18 cellular contexts compared by ENCODE assay signal in genomic region chr2:143524001-143524608, GRCh38.
DNase-seq lines count a peak whose midpoint lies in the region; ATAC-seq and TF ChIP-seq lines count a peak whose summit lies in the region.
"Had no signal": no experiment of that assay in that cellular context is flagged by ENCODE, and none has a peak within 500 bp of the region (broad histone marks: within the 10 kb centered on the region; RNA-seq: fewer than 3 reads in every experiment).

No MANE protein-coding gene starts in this region.

- no peaks in the 10 kb centered on the region for H3K9me3 ChIP-seq in CD4-positive, alpha-beta T cell (ENCODE audit: control insufficient read depth, low read length)
- H3K9me3 ChIP-seq in SK-N-SH (no peaks in the 10 kb centered on the region), parathyroid adenoma (ENCODE audit: control insufficient read depth, low read length) (no peaks in the 10 kb centered on the region)
- H3K9me3 ChIP-seq: Peyer's patch, prostate gland had no signal

- H2AFZ ChIP-seq in SK-N-SH (ENCODE audit: low read depth), result peak overlapping the region; percentile 23; the same call in 1 of the 2 replicates
- H2AFZ ChIP-seq in parathyroid adenoma, result peak overlapping the region; percentile 6

- TF ChIP-seq CTCF in CD4-positive, alpha-beta T cell (IDR thresholded peaks at IDR 0.05), result no peak
- TF ChIP-seq CTCF in SK-N-SH (IDR thresholded peaks at IDR 0.05) (no peak), parathyroid adenoma (IDR thresholded peaks at IDR 0.05) (no peak)

- H4K20me1 ChIP-seq in SK-N-SH (ENCODE audit: insufficient read depth), result no peaks in the 10 kb centered on the region

- H3K4me3 Mint-ChIP-seq in CD4-positive, alpha-beta T cell, result no peak overlapping the region
- H3K4me3 Mint-ChIP-seq: activated naive CD4-positive, alpha-beta T cell treated with anti-CD3 and anti-CD28 coated beads, Interleukin-2, amount 10 ng/mL, durations not matched to agents 7 days and 5 days; memory B cell; T-helper 2 cell treated with Interferon-gamma antibody and Interleukin-4, amounts not matched to agents 5 μg/mL and 100 μg/mL, for 36 hours had no signal

- H3K27me3 ChIP-seq in CD4-positive, alpha-beta T cell (ENCODE audit: control insufficient read depth, insufficient read depth, low read length), result no peaks in the 10 kb centered on the region
- H3K27me3 ChIP-seq in SK-N-SH (ENCODE audit: insufficient read depth) (no peaks in the 10 kb centered on the region), parathyroid adenoma (ENCODE audit: control insufficient read depth, insufficient read depth, low read length) (no peaks in the 10 kb centered on the region)
- H3K27me3 ChIP-seq: Peyer's patch had no signal

- 59% methylated on average over 3 of the region's 3 CpGs for WGBS in SK-N-SH (ENCODE audit: low lambda C conversion rate)

- no peaks in the 10 kb centered on the region for H3K9me3 Mint-ChIP-seq in CD4-positive, alpha-beta T cell
- H3K9me3 Mint-ChIP-seq: activated naive CD4-positive, alpha-beta T cell treated with anti-CD3 and anti-CD28 coated beads, Interleukin-2, amount 10 ng/mL, durations not matched to agents 7 days and 5 days; CD4-positive, CD25-positive, alpha-beta regulatory T cell; memory B cell; T-helper 2 cell treated with Interferon-gamma antibody and Interleukin-4, amounts not matched to agents 5 μg/mL and 100 μg/mL, for 36 hours had no signal

- peak overlapping the region; percentile 72 for H3K27ac Mint-ChIP-seq in CD4-positive, alpha-beta T cell
- H3K27ac Mint-ChIP-seq: memory B cell; T-helper 2 cell treated with Interferon-gamma antibody and Interleukin-4, amounts not matched to agents 5 μg/mL and 100 μg/mL, for 36 hours had no signal

- peaks cover 84% of the 10 kb centered on the region for H3K4me1 Mint-ChIP-seq in CD4-positive, alpha-beta T cell (ENCODE audit: low read depth)

- H3K27me3 Mint-ChIP-seq in CD4-positive, alpha-beta T cell, result no peaks in the 10 kb centered on the region
- H3K27me3 Mint-ChIP-seq: activated naive CD4-positive, alpha-beta T cell treated with anti-CD3 and anti-CD28 coated beads, Interleukin-2, amount 10 ng/mL, durations not matched to agents 7 days and 5 days; CD4-positive, CD25-positive, alpha-beta regulatory T cell; memory B cell had no signal

- no peak for ATAC-seq in CD4-positive, alpha-beta T cell (ENCODE audit: poor library complexity)
- ATAC-seq in GM21381 (IDR thresholded peaks at IDR 0.05; ENCODE audit: unreplicated experiment) (no peak), GM18502 (IDR thresholded peaks at IDR 0.05; ENCODE audit: poor library complexity, unreplicated experiment) (no peak)

- DNase-seq in CD4-positive, alpha-beta T cell, result no peak
- no peak for DNase-seq in SK-N-SH
- DNase-seq in fibroblast of peridontal ligament (ENCODE audit: extremely low read depth), result peak; percentile 83
- no peak for DNase-seq in NCI-H2227 treated with DMSO at 0.1 percent for 48 hours (lab: John Stamatoyannopoulos, UW)
- no peak for DNase-seq in NCI-H1105 treated with DMSO at 0.1 percent for 48 hours (lab: John Stamatoyannopoulos, UW)
- DNase-seq: activated naive CD4-positive, alpha-beta T cell treated with anti-CD3 and anti-CD28 coated beads, Interleukin-2, amount 10 ng/mL, durations not matched to agents 7 days and 5 days; CD4-positive, CD25-positive, alpha-beta regulatory T cell; NCI-H226; Peyer's patch; stimulated activated CD4-positive, alpha-beta T cell treated with anti-CD3 and anti-CD28 coated beads, Interleukin-4, amount 100 ng/mL, for 24 hours; stimulated activated naive CD4-positive, alpha-beta T cell treated with Interleukin-2 at 50 U/mL for 16 hours had no signal

- H3K27ac ChIP-seq in CD4-positive, alpha-beta T cell (ENCODE audit: low read depth, low read length), result no peak overlapping the region
- no peak overlapping the region for H3K27ac ChIP-seq in SK-N-SH (ENCODE audit: low read depth in 2 of 2, low read length in 1 of 2)
- H3K27ac ChIP-seq in parathyroid adenoma, result no peak overlapping the region
- H3K27ac ChIP-seq: HL-60, prostate gland had no signal

- H3F3A ChIP-seq in SK-N-SH (replicated peaks; ENCODE audit: insufficient read depth), result no peaks in the 10 kb centered on the region

- no peak for TF ChIP-seq RAD21 in SK-N-SH (IDR thresholded peaks at IDR 0.05; ENCODE audit: low read length)

- no peaks in the 10 kb centered on the region for H3K36me3 ChIP-seq in SK-N-SH (replicated peaks in 1 of 2; ENCODE audit: control insufficient read depth in 1 of 2, insufficient read depth in 2 of 2, low read length in 1 of 2)
- H3K36me3 ChIP-seq in parathyroid adenoma (ENCODE audit: control insufficient read depth, insufficient read depth, low read length), result no peaks in the 10 kb centered on the region
- H3K36me3 ChIP-seq: Peyer's patch, prostate gland had no signal

- no peaks in the 10 kb centered on the region for H3K79me2 ChIP-seq in SK-N-SH (ENCODE audit: insufficient read depth)
- H3K79me2 ChIP-seq in parathyroid adenoma, result no peaks in the 10 kb centered on the region

- H3K36me3 Mint-ChIP-seq in CD4-positive, alpha-beta T cell (ENCODE audit: low read depth), result peaks cover 86% of the 10 kb centered on the region

- intact Hi-C loops in CD4-positive, alpha-beta T cell (cut with DNase I, micrococcal nuclease), result no loop called here

- POLR2A ChIA-PET in CD4-positive, alpha-beta T cell (lab: Charles Lee), result no interaction called here
- POLR2A ChIA-PET in SK-N-SH (lab: Yijun Ruan, JAX), result no interaction called here

- CTCF ChIA-PET in CD4-positive, alpha-beta T cell (lab: Charles Lee), result no interaction called here
- CTCF ChIA-PET in SK-N-SH (lab: Yijun Ruan, JAX), result no interaction called here

- no peak for TF ChIP-seq EP300 in SK-N-SH (IDR thresholded peaks at IDR 0.05; ENCODE audit: borderline replicate concordance in 1 of 2, low read depth in 1 of 2, low read length in 1 of 2)

- H3K4me2 ChIP-seq in SK-N-SH, result no peak overlapping the region
- no peak overlapping the region for H3K4me2 ChIP-seq in parathyroid adenoma (ENCODE audit: low read length)

- no peak overlapping the region for H3K4me3 ChIP-seq in SK-N-SH (ENCODE audit: low read depth in 2 of 2, low read length in 1 of 2)
- no peak overlapping the region for H3K4me3 ChIP-seq in parathyroid adenoma (ENCODE audit: low read depth, low read length)
- H3K4me3 ChIP-seq: Peyer's patch, prostate gland had no signal

- H3K4me1 ChIP-seq in SK-N-SH (ENCODE audit: control insufficient read depth in 1 of 2, insufficient read depth in 2 of 2, low read depth in 1 of 2, low read length in 1 of 2) (peaks cover 7 to 19% of the 10 kb centered on the region in 2 experiments; a peak in 3 of 4 replicates), parathyroid adenoma (no peaks in the 10 kb centered on the region)
- H3K4me1 ChIP-seq: prostate gland had no signal

- H3K9me2 ChIP-seq in SK-N-SH, result no peaks in the 10 kb centered on the region

- H3K9ac ChIP-seq in SK-N-SH (no peak overlapping the region), parathyroid adenoma (no peak overlapping the region)

TF ChIP-seq in SK-N-SH, 30 proteins besides CTCF, POLR2A, EP300 and RAD21:
- TF ChIP-seq GATA2 (CRISPR knock-in tag; IDR thresholded peaks at IDR 0.05), result no peak
- no peak for TF ChIP-seq MEF2A (IDR thresholded peaks at IDR 0.05; ENCODE audit: borderline replicate concordance, low read depth)
- TF ChIP-seq CHD2 (IDR thresholded peaks at IDR 0.05; ENCODE audit: low read length, partially characterized antibody), result no peak
- peak; percentile 32; the same call in 1 of the 2 replicates for TF ChIP-seq PBX3 (IDR thresholded peaks at IDR 0.05)
- TF ChIP-seq USF2 (IDR thresholded peaks at IDR 0.05; ENCODE audit: borderline replicate concordance, low read depth, low read length), result no peak
- 0 out of 2 replicates have a peak, but pooled peaks have one; percentile 14 for TF ChIP-seq TCF12 (IDR thresholded peaks at IDR 0.05)
- no peak for TF ChIP-seq FOXJ3 (CRISPR knock-in tag; IDR thresholded peaks at IDR 0.05)
